In genomic region chr17:75323043-75323591, GRCh38 we compare ENCODE assay signal across 8 cellular contexts. TPM values are rescaled to one million over a fixed set of nuclear protein-coding genes. Genes with fewer than 3 reads are reported as not detected.
A peak's percentile ranks its signal among the peaks of the same experiment; 100 is the strongest.
DNase-seq lines count a peak whose midpoint lies in the region; ATAC-seq and TF ChIP-seq lines count a peak whose summit lies in the region.

No MANE protein-coding gene starts in this region.

- WGBS in stomach, 5 donors = 21 to 27% (median 25%) methylated on average over 6 of the region's 6 CpGs

- no peak for ATAC-seq in GM21717 (IDR thresholded peaks at IDR 0.05; ENCODE audit: unreplicated experiment)

- H3K4me3 Mint-ChIP-seq in neural progenitor cell = no peak overlapping the region

- no peak for TF ChIP-seq EP300 in stomach (IDR thresholded peaks at IDR 0.05)

- TF ChIP-seq CTCF in fibroblast of mammary gland (conservative IDR thresholded peaks at IDR 0.05; ENCODE audit: control insufficient read depth, insufficient read depth, low read depth, low read length) (peak; percentile 86), neural progenitor cell (IDR thresholded peaks at IDR 0.05) (peak; percentile 83), stomach (IDR thresholded peaks at IDR 0.05) (peak in 5 of 7 experiments; percentile 62 to 88 (median 76))

- no peaks in the 10 kb centered on the region for H3K27me3 ChIP-seq in neural progenitor cell
- no peaks in the 10 kb centered on the region for H3K27me3 ChIP-seq in stomach

- H3K9me3 Mint-ChIP-seq in neural progenitor cell = no peaks in the 10 kb centered on the region

- H3K9ac ChIP-seq in neural progenitor cell = no peak overlapping the region

- no peak for TF ChIP-seq POLR2A in stomach (IDR thresholded peaks at IDR 0.05)

- no peak overlapping the region for H3K4me2 ChIP-seq in neural progenitor cell

- H4K20me1 ChIP-seq in neural progenitor cell (ENCODE audit: low read depth) = peaks cover 32% of the 10 kb centered on the region

- no peak overlapping the region for H2AFZ ChIP-seq in neural progenitor cell (replicated peaks)

- intact Hi-C loops in stomach (cut with DNase I; ENCODE audit: low total_unique reads) = loop anchor here (5.0 kb wide), 1 partner anchor 89 kb away; no protein-coding TSS in a partner anchor

- no peak overlapping the region for H3K27ac Mint-ChIP-seq in neural progenitor cell

- H3K79me2 ChIP-seq in neural progenitor cell (ENCODE audit: low read depth) = no peaks in the 10 kb centered on the region

- no peaks in the 10 kb centered on the region for H3K9me3 ChIP-seq in neural progenitor cell (ENCODE audit: low read depth)
- no peaks in the 10 kb centered on the region for H3K9me3 ChIP-seq in stomach

- peaks cover 6% of the 10 kb centered on the region for H3K4me1 ChIP-seq in neural progenitor cell
- H3K4me1 ChIP-seq in stomach = peaks cover 0 to 53% (median 36%) of the 10 kb centered on the region in 4 donors

- peaks cover 12% of the 10 kb centered on the region for H3K36me3 Mint-ChIP-seq in neural progenitor cell

- DNase-seq in DMS79 treated with DMSO at 0.1 percent for 48 hours (lab: John Stamatoyannopoulos, UW) = peak; percentile 48
- DNase-seq in LoVo (ENCODE audit: low spot score) = peak; percentile 66
- DNase-seq in RPMI7951 (ENCODE audit: low read depth) = peak; percentile 78
- DNase-seq in activated T-helper 1 cell treated with Interleukin-2 at 50 U/mL for 16 hours (ENCODE audit: low read depth) = peak; percentile 76
- peak; percentile 88 for DNase-seq in fibroblast of mammary gland (ENCODE audit: low read depth)
- DNase-seq in neural progenitor cell (ENCODE audit: low spot score) = peak; percentile 93
- DNase-seq in stomach = peak; percentile 93

- H3K27me3 Mint-ChIP-seq in neural progenitor cell (ENCODE audit: insufficient read depth, low read depth) = no peaks in the 10 kb centered on the region

- H3K4me3 ChIP-seq in fibroblast of mammary gland (ENCODE audit: control insufficient read depth, low read depth, low read length) = no peak overlapping the region
- H3K4me3 ChIP-seq in neural progenitor cell = no peak overlapping the region
- H3K4me3 ChIP-seq in stomach = no peak overlapping the region

- H3K36me3 ChIP-seq in neural progenitor cell (no peaks in the 10 kb centered on the region), stomach (peaks cover 24 to 69% (median 58%) of the 10 kb centered on the region in 4 donors)

- peak overlapping the region; percentile 80 for H3K27ac ChIP-seq in neural progenitor cell
- peak overlapping the region in 3 of 5 donors; percentile 3 to 40 (median 6) for H3K27ac ChIP-seq in stomach

- peaks cover 6% of the 10 kb centered on the region for H3K4me1 Mint-ChIP-seq in neural progenitor cell

- peaks cover 25% of the 10 kb centered on the region for H3F3A ChIP-seq in neural progenitor cell (ENCODE audit: low read depth)

RNA-seq across cellular contexts. Expression of gene SLC25A19, which starts 33.9 kb away (rescaled TPM):
- total RNA-seq in RPMI7951 (2014; rRNA removed; shearing (Covaris generic)) = 7.3 and 7.9 TPM in 2 replicates
- total RNA-seq in neural progenitor cell (ENCODE audit: low replicate concordance) (5.2 and 10.4 TPM in 2 replicates), stomach (10 to 100 TPM in 2 of 5 donors, 1 to 10 TPM in 3; 2.3 to 40.6 (median 6.4) TPM)
- polyA plus RNA-seq in stomach = 10 to 100 TPM in 2 of 3 donors, 1 to 10 TPM in 1; 8.1 to 16.5 (median 11.7) TPM

RNA-seq across cellular contexts. Expression of gene MIF4GD, which starts 52.1 kb away (rescaled TPM):
- total RNA-seq in RPMI7951 (2014; rRNA removed; shearing (Covaris generic)) = 7.4 and 9.3 TPM in 2 replicates
- total RNA-seq in neural progenitor cell (ENCODE audit: low replicate concordance) = 17.7 and 27.5 TPM in 2 replicates
- total RNA-seq in stomach = 10 to 100 TPM in 2 of 5 donors, 1 to 10 TPM in 3; 3.5 to 12.5 (median 7.7) TPM
- polyA plus RNA-seq in stomach = 10 to 100 TPM; 12.2 to 14.7 (median 12.9) TPM
